In genomic region chr6:119079288-119079809, GRCh38 we compare ENCODE assay signal across 8 cellular contexts. TPM values are rescaled to one million over a fixed set of nuclear protein-coding genes. Genes with fewer than 3 reads are reported as not detected.
A peak's percentile ranks its signal among the peaks of the same experiment; 100 is the strongest.
DNase-seq lines count a peak whose midpoint lies in the region; ATAC-seq, FAIRE-seq and TF ChIP-seq lines count a peak whose summit lies in the region.

No MANE protein-coding gene starts in this region.

- H3K4me1 ChIP-seq in endothelial cell of umbilical vein (ENCODE audit: control insufficient read depth, extremely low read depth, insufficient read depth, low read length) (peaks cover 21% of the 10 kb centered on the region), neutrophil (ENCODE audit: control insufficient read depth in 1 of 2, insufficient read depth in 1 of 2, low read depth in 1 of 2, low read length in 1 of 2) (peaks cover 10 to 17% of the 10 kb centered on the region in 2 experiments)

- no peak for ATAC-seq in HG02973 (IDR thresholded peaks at IDR 0.05; ENCODE audit: unreplicated experiment)

- no peak overlapping the region for H3K9ac ChIP-seq in endothelial cell of umbilical vein (replicated peaks; ENCODE audit: extremely low read depth, insufficient read depth, low read length)

- peak overlapping the region; percentile 98 for H2AFZ ChIP-seq in endothelial cell of umbilical vein (ENCODE audit: low read depth, low read length)

- H3K9me3 ChIP-seq in endothelial cell of umbilical vein (replicated peaks; ENCODE audit: control insufficient read depth, insufficient read depth, low read length) (no peaks in the 10 kb centered on the region), neutrophil (peaks cover 6% of the 10 kb centered on the region)

- CTCF ChIA-PET in endothelial cell of umbilical vein (lab: Charles Lee): interaction anchor here (1.3 to 1.4 kb wide), 2 partner anchors 31 to 116 kb away, joined by 4 to 9 read pairs; no protein-coding TSS in a partner anchor

- peak overlapping the region; percentile 61; the same call in 1 of the 2 replicates for H3K4me3 ChIP-seq in GM12865 (ENCODE audit: low read depth, low read length)
- peak overlapping the region; percentile 48 to 68 (median 50) for H3K4me3 ChIP-seq in endothelial cell of umbilical vein (replicated peaks in 1 of 3; ENCODE audit: insufficient read depth in 1 of 3, low read depth in 1 of 3, low read length in 3 of 3)
- H3K4me3 ChIP-seq in neutrophil (ENCODE audit: low read depth in 1 of 2, low read length in 1 of 2): peak overlapping the region; percentile 39 to 56

- BruUV-seq in endothelial cell of umbilical vein (replicated peaks; lab: Mats Ljungman, UMichigan): no TSS peak

- DNase-seq in GM12865 (ENCODE audit: low read depth) (no peak), OCI-M1 (lab: John Stamatoyannopoulos, UW) (peak; percentile 50), endothelial cell of umbilical vein (ENCODE audit: low read depth, low spot score) (no peak), NCI-H187 (lab: John Stamatoyannopoulos, UW) (no peak), NCI-H524 treated with DMSO at 0.1 percent for 48 hours (lab: John Stamatoyannopoulos, UW) (no peak), NCI-H2196 (lab: John Stamatoyannopoulos, UW; ENCODE audit: unreplicated experiment) (no peak)

- H3K9me1 ChIP-seq in endothelial cell of umbilical vein (replicated peaks; ENCODE audit: control insufficient read depth, extremely low read depth, insufficient read depth, low read length): no peaks in the 10 kb centered on the region

- H3K27me3 ChIP-seq in endothelial cell of umbilical vein (ENCODE audit: control insufficient read depth in 2 of 2, insufficient read depth in 2 of 2, low read length in 2 of 2) (peaks cover 16 to 17% of the 10 kb centered on the region in 2 experiments), neutrophil (peaks cover 75% of the 10 kb centered on the region)

- peak; percentile 31 for FAIRE-seq in endothelial cell of umbilical vein (lab: Jason Lieb, UNC)

- intact Hi-C loops in endothelial cell of umbilical vein (cut with micrococcal nuclease): loop anchor here (1.0 to 2.0 kb wide), 2 partner anchors 31 to 144 kb away; partner anchors contain the start of gene MCM9

- H3K4me2 ChIP-seq in endothelial cell of umbilical vein (ENCODE audit: insufficient read depth, low read length): peak overlapping the region; percentile 93

- POLR2A ChIA-PET in endothelial cell of umbilical vein (lab: Charles Lee): no interaction called here

- no peak overlapping the region for H3K27ac ChIP-seq in endothelial cell of umbilical vein (ENCODE audit: insufficient read depth, low read depth, low read length)
- H3K27ac ChIP-seq in neutrophil: no peak overlapping the region

- no peak for TF ChIP-seq CTCF in GM12865 (IDR thresholded peaks at IDR 0.05; ENCODE audit: insufficient read depth, low read depth, low read length, missing control alignments)
- no peak for TF ChIP-seq CTCF in endothelial cell of umbilical vein (IDR thresholded peaks at IDR 0.05; ENCODE audit: extremely low read depth in 1 of 2, insufficient read depth in 1 of 2, low read depth in 1 of 2, low read length in 2 of 2)
- no peak for TF ChIP-seq CTCF in neutrophil (IDR thresholded peaks at IDR 0.05)

- H3K36me3 ChIP-seq in endothelial cell of umbilical vein (ENCODE audit: control insufficient read depth in 2 of 2, extremely low read depth in 1 of 2, insufficient read depth in 2 of 2, low read length in 2 of 2) (no peaks in the 10 kb centered on the region), neutrophil (no peaks in the 10 kb centered on the region)

- dilution Hi-C loops in endothelial cell of umbilical vein (cut with MboI; ENCODE audit: extremely low pct_ligation_motif_present, low sequenced_read_pairs): no loop called here

- no peaks in the 10 kb centered on the region for H3K79me2 ChIP-seq in endothelial cell of umbilical vein (ENCODE audit: control insufficient read depth, insufficient read depth, low read length)

- no peak for TF ChIP-seq POLR2A in endothelial cell of umbilical vein (IDR thresholded peaks at IDR 0.05; ENCODE audit: low read depth, low read length)

- no peaks in the 10 kb centered on the region for H4K20me1 ChIP-seq in endothelial cell of umbilical vein (replicated peaks; ENCODE audit: control insufficient read depth, extremely low read depth, insufficient read depth, low read length)

TF ChIP-seq in endothelial cell of umbilical vein, 7 proteins besides CTCF, POLR2A, EP300 and RAD21:
- TF ChIP-seq JUN (IDR thresholded peaks at IDR 0.05; ENCODE audit: borderline replicate concordance, insufficient read depth, insufficient read length, low read depth) (no peak), POLR2AphosphoS5 (IDR thresholded peaks at IDR 0.05; ENCODE audit: insufficient read depth, low read depth, low read length) (no peak), FOS (IDR thresholded peaks at IDR 0.05; ENCODE audit: borderline replicate concordance, insufficient read depth, low read length) (no peak), MYC (IDR thresholded peaks at IDR 0.05; ENCODE audit: low read depth, low read length) (no peak), GATA2 (IDR thresholded peaks at IDR 0.05; ENCODE audit: insufficient read depth, insufficient read length, low read depth, low read length) (no peak), EZH2 (IDR thresholded peaks at IDR 0.05; ENCODE audit: borderline replicate concordance, low read depth, low read length, severe bottlenecking) (no peak)
- TF ChIP-seq, protein P1, sequence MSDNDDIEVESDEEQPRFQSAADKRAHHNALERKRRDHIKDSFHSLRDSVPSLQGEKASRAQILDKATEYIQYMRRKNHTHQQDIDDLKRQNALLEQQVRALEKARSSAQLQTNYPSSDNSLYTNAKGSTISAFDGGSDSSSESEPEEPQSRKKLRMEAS (IDR thresholded peaks at IDR 0.05; ENCODE audit: insufficient read depth, insufficient read length): no peak
TF ChIP-seq in endothelial cell of umbilical vein: peak in this region for 0.

RNA-seq across cellular contexts. Expression of gene FAM184A, which starts 0.9 kb away (rescaled TPM):
- 0.84 and 0.95 TPM in 2 replicates for total RNA-seq in endothelial cell of umbilical vein
- polyA plus RNA-seq in endothelial cell of umbilical vein: 0.04 and 0.16 TPM in 2 replicates
- polyA plus RNA-seq in endothelial cell of umbilical vein (2011; cell fraction: cytosol; rRNA removed): 0.10 and 0.19 TPM in 2 replicates
- polyA plus RNA-seq in endothelial cell of umbilical vein (2011; cell fraction: nucleus; rRNA removed): 0.48 and 0.51 TPM in 2 replicates
- not detected in 2 replicates for polyA plus RNA-seq in endothelial cell of umbilical vein (2012)
- polyA minus RNA-seq in endothelial cell of umbilical vein: 0.96 TPM in 1 of 2 replicates, not detected in the other
- not detected for polyA minus RNA-seq in endothelial cell of umbilical vein (2011; cell fraction: cytosol; rRNA and poly(A)+ RNA removed)
- polyA minus RNA-seq in endothelial cell of umbilical vein (2011; cell fraction: nucleus; rRNA and poly(A)+ RNA removed): 1.1 and 1.3 TPM in 2 replicates
